In the genomic region with DNA sequence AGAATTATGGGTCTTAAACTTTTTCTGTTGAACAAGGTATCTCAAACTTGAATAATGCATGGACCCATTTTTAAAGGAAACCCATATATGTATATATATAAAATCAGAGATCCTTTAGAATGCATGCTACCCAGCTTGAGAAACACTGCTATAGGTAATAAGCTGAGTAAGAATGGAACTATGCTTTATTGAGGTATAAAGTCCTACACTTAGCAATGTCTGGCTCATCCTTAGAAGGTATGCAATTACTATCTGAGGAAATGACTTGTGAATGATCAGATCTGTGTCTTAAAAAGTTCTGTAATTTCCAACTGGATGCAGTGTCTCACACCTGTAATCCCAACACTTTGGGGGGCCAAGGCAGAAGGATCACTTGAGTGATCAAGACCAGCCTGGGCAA, we compare ENCODE assay signal across 24 cellular contexts. TPM values are rescaled to one million over a fixed set of nuclear protein-coding genes. Genes with fewer than 3 reads are reported as not detected.
A peak's percentile ranks its signal among the peaks of the same experiment; 100 is the strongest.
DNase-seq lines count a peak whose midpoint lies in the region; ATAC-seq and TF ChIP-seq lines count a peak whose summit lies in the region.
"Had no signal": no experiment of that assay in that cellular context is flagged by ENCODE, and none has a peak within 500 bp of the region (broad histone marks: within the 10 kb centered on the region; RNA-seq: fewer than 3 reads in every experiment).

No MANE protein-coding gene starts in this region.

- H3K4me1 ChIP-seq in neutrophil (ENCODE audit: control insufficient read depth in 1 of 2, insufficient read depth in 1 of 2, low read depth in 1 of 2, low read length in 1 of 2): peaks cover 63 to 68% of the 10 kb centered on the region in 2 experiments
- H3K4me1 ChIP-seq: prostate gland had no signal

- ATAC-seq in activated CD8-positive, alpha-beta memory T cell treated with anti-CD3 and anti-CD28 coated beads, Interleukin-2, amount 10 ng/mL, durations not matched to agents 7 days and 5 days: no peak
- ATAC-seq in CD4-positive, alpha-beta T cell (ENCODE audit: poor library complexity): no peak
- ATAC-seq: lower lobe of right lung, WTC11 had no signal

- H3K36me3 ChIP-seq in neutrophil: peaks cover 37% of the 10 kb centered on the region
- H3K36me3 ChIP-seq: brain microvascular endothelial cell, lower lobe of right lung, prostate gland had no signal

- POLR2A ChIA-PET in CD4-positive, alpha-beta T cell (lab: Charles Lee): interaction anchor here (2.8 to 6.6 kb wide), 5 partner anchors 13 to 56 kb away, joined by 14 to 478 read pairs (median 20); a partner anchor contains a TSS

- intact Hi-C loops in CD4-positive, alpha-beta T cell (cut with DNase I, micrococcal nuclease): loop anchor here (1.0 to 5.0 kb wide), 4 partner anchors 10 to 75 kb away; a partner anchor contains a TSS

- peak overlapping the region; percentile 41 to 45 for H3K4me3 ChIP-seq in neutrophil (ENCODE audit: low read depth in 1 of 2, low read length in 1 of 2)
- H3K4me3 ChIP-seq: lower lobe of right lung, prostate gland had no signal

- CTCF ChIA-PET in activated CD8-positive, alpha-beta memory T cell treated with anti-CD3 and anti-CD28 coated beads, Interleukin-2, amount 10 ng/mL, durations not matched to agents 7 days and 5 days (lab: Charles Lee): interaction anchor here (1.1 to 5.4 kb wide), 7 partner anchors 8 to 74 kb away, joined by 3 to 105 read pairs (median 13); a partner anchor contains a TSS
- CTCF ChIA-PET in CD4-positive, alpha-beta T cell (lab: Charles Lee): interaction anchor here (1.5 to 9.3 kb wide), 5 partner anchors 9 to 60 kb away, joined by 5 to 80 read pairs (median 7); a partner anchor contains a TSS

- no peaks in the 10 kb centered on the region for H3K27me3 Mint-ChIP-seq in activated CD8-positive, alpha-beta memory T cell treated with anti-CD3 and anti-CD28 coated beads, Interleukin-2, amount 10 ng/mL, durations not matched to agents 7 days and 5 days
- no peaks in the 10 kb centered on the region for H3K27me3 Mint-ChIP-seq in CD4-positive, alpha-beta T cell
- H3K27me3 Mint-ChIP-seq in T-helper 1 cell treated with Interleukin-12 subunit alpha and Interleukin-12 subunit beta and Interleukin-4 antibody, amounts not matched to agents 30 μg/mL and 1 μg/mL, for 36 hours (ENCODE audit: low read depth): no peaks in the 10 kb centered on the region
- H3K27me3 Mint-ChIP-seq: IgD-negative memory B cell had no signal

- no peaks in the 10 kb centered on the region for H3K9me3 ChIP-seq in CD4-positive, alpha-beta T cell (ENCODE audit: control insufficient read depth, low read length)
- no peaks in the 10 kb centered on the region for H3K9me3 ChIP-seq in neutrophil
- H3K9me3 ChIP-seq: lower lobe of right lung, prostate gland had no signal

- H3K27ac ChIP-seq in CD4-positive, alpha-beta T cell (ENCODE audit: low read depth, low read length): peak overlapping the region; percentile 73
- H3K27ac ChIP-seq in neutrophil: peak overlapping the region; percentile 98
- H3K27ac ChIP-seq: brain microvascular endothelial cell, C4-2B, epithelial cell of prostate, prostate gland had no signal

- no peaks in the 10 kb centered on the region for H3K9me3 Mint-ChIP-seq in activated CD8-positive, alpha-beta memory T cell treated with anti-CD3 and anti-CD28 coated beads, Interleukin-2, amount 10 ng/mL, durations not matched to agents 7 days and 5 days (ENCODE audit: low read depth)
- H3K9me3 Mint-ChIP-seq in CD4-positive, alpha-beta T cell: no peaks in the 10 kb centered on the region
- H3K9me3 Mint-ChIP-seq in T-helper 1 cell treated with Interleukin-12 subunit alpha and Interleukin-12 subunit beta and Interleukin-4 antibody, amounts not matched to agents 30 μg/mL and 1 μg/mL, for 36 hours: no peaks in the 10 kb centered on the region
- H3K9me3 Mint-ChIP-seq: IgD-negative memory B cell, WTC11 had no signal

- H3K27ac Mint-ChIP-seq in activated CD8-positive, alpha-beta memory T cell treated with anti-CD3 and anti-CD28 coated beads, Interleukin-2, amount 10 ng/mL, durations not matched to agents 7 days and 5 days: peak overlapping the region; percentile 79
- no peak overlapping the region for H3K27ac Mint-ChIP-seq in CD4-positive, alpha-beta T cell
- H3K27ac Mint-ChIP-seq in T-helper 1 cell treated with Interleukin-12 subunit alpha and Interleukin-12 subunit beta and Interleukin-4 antibody, amounts not matched to agents 30 μg/mL and 1 μg/mL, for 36 hours: peak overlapping the region; percentile 18
- H3K27ac Mint-ChIP-seq: WTC11 had no signal

- H3K36me3 Mint-ChIP-seq in activated CD8-positive, alpha-beta memory T cell treated with anti-CD3 and anti-CD28 coated beads, Interleukin-2, amount 10 ng/mL, durations not matched to agents 7 days and 5 days: peaks cover 42% of the 10 kb centered on the region
- peaks cover 51% of the 10 kb centered on the region for H3K36me3 Mint-ChIP-seq in CD4-positive, alpha-beta T cell (ENCODE audit: low read depth)
- H3K36me3 Mint-ChIP-seq in T-helper 1 cell treated with Interleukin-12 subunit alpha and Interleukin-12 subunit beta and Interleukin-4 antibody, amounts not matched to agents 30 μg/mL and 1 μg/mL, for 36 hours (ENCODE audit: low read depth): peaks cover 39% of the 10 kb centered on the region
- H3K36me3 Mint-ChIP-seq: WTC11 had no signal

- TF ChIP-seq CTCF in CD4-positive, alpha-beta T cell (IDR thresholded peaks at IDR 0.05): no peak
- no peak for TF ChIP-seq CTCF in neutrophil (IDR thresholded peaks at IDR 0.05)

- no peaks in the 10 kb centered on the region for H3K27me3 ChIP-seq in CD4-positive, alpha-beta T cell (ENCODE audit: control insufficient read depth, insufficient read depth, low read length)
- H3K27me3 ChIP-seq in neutrophil: no peaks in the 10 kb centered on the region
- H3K27me3 ChIP-seq: brain microvascular endothelial cell had no signal

- peak overlapping the region; percentile 56 for H3K4me3 Mint-ChIP-seq in activated CD8-positive, alpha-beta memory T cell treated with anti-CD3 and anti-CD28 coated beads, Interleukin-2, amount 10 ng/mL, durations not matched to agents 7 days and 5 days
- no peak overlapping the region for H3K4me3 Mint-ChIP-seq in CD4-positive, alpha-beta T cell
- H3K4me3 Mint-ChIP-seq in T-helper 1 cell treated with Interleukin-12 subunit alpha and Interleukin-12 subunit beta and Interleukin-4 antibody, amounts not matched to agents 30 μg/mL and 1 μg/mL, for 36 hours: no peak overlapping the region
- H3K4me3 Mint-ChIP-seq: WTC11 had no signal

- DNase-seq in activated CD8-positive, alpha-beta memory T cell treated with anti-CD3 and anti-CD28 coated beads, Interleukin-2, amount 10 ng/mL, durations not matched to agents 7 days and 5 days: no peak
- DNase-seq in activated CD8-positive, alpha-beta memory T cell treated with anti-CD3 and anti-CD28 coated beads for 24 hours: no peak
- DNase-seq in CD4-positive, alpha-beta T cell: no peak
- no peak for DNase-seq in activated CD4-positive, CD25-positive, alpha-beta regulatory T cell treated with anti-CD3 and anti-CD28 coated beads, Interleukin-2, amount 50 U/mL, for 72 hours
- DNase-seq in RPMI8226 (no peak), mesenteric fat pad (ENCODE audit: low spot score) (no peak)
- DNase-seq: activated effector memory CD4-positive, alpha-beta T cell treated with anti-CD3 and anti-CD28 coated beads, Interleukin-2, amount 50 U/mL, for 16 hours; brain microvascular endothelial cell; DMS 273 treated with DMSO at 0.1 percent for 48 hours; head of caudate nucleus; kidney glomerular epithelial cell; lower lobe of right lung; NCI-H2081; NCI-H226; stimulated activated CD8-positive, alpha-beta memory T cell treated with anti-CD3 and anti-CD28 coated beads, Interleukin-4, amount 100 ng/mL, for 48 hours; T-helper 9 cell had no signal

- peaks cover 60% of the 10 kb centered on the region for H3K4me1 Mint-ChIP-seq in activated CD8-positive, alpha-beta memory T cell treated with anti-CD3 and anti-CD28 coated beads, Interleukin-2, amount 10 ng/mL, durations not matched to agents 7 days and 5 days
- H3K4me1 Mint-ChIP-seq in CD4-positive, alpha-beta T cell (ENCODE audit: low read depth): peaks cover 70% of the 10 kb centered on the region
- H3K4me1 Mint-ChIP-seq in T-helper 1 cell treated with Interleukin-12 subunit alpha and Interleukin-12 subunit beta and Interleukin-4 antibody, amounts not matched to agents 30 μg/mL and 1 μg/mL, for 36 hours (ENCODE audit: low read depth): peaks cover 48% of the 10 kb centered on the region

RNA-seq across cellular contexts. Expression of a gene that starts 11.3 kb away (rescaled TPM):
- 100 to 1,000 TPM; 351 to 406 TPM for total RNA-seq in activated CD8-positive, alpha-beta memory T cell treated with anti-CD3 and anti-CD28 coated beads, Interleukin-2, amount 10 ng/mL, durations not matched to agents 7 days and 5 days
- total RNA-seq in CD4-positive, alpha-beta T cell: 100 to 1,000 TPM; 279 to 290 TPM
- 3.7 TPM for total RNA-seq in mesenteric fat pad
- total RNA-seq: MCF 10A had no signal

RNA-seq across cellular contexts. Expression of a gene that starts 17.3 kb away (rescaled TPM):
- 1 to 10 TPM; 2.8 to 3.0 TPM for total RNA-seq in activated CD8-positive, alpha-beta memory T cell treated with anti-CD3 and anti-CD28 coated beads, Interleukin-2, amount 10 ng/mL, durations not matched to agents 7 days and 5 days
- under 1 TPM; 0.63 to 0.67 TPM for total RNA-seq in CD4-positive, alpha-beta T cell
- total RNA-seq in mesenteric fat pad: 1.2 TPM

RNA-seq across cellular contexts. Expression of a gene that starts 38.8 kb away (rescaled TPM):
- 1 to 10 TPM; 1.3 to 1.7 TPM for total RNA-seq in activated CD8-positive, alpha-beta memory T cell treated with anti-CD3 and anti-CD28 coated beads, Interleukin-2, amount 10 ng/mL, durations not matched to agents 7 days and 5 days
- 1 to 10 TPM in 1 of 2 experiments, under 1 TPM in 1; 0.74 to 1.7 TPM for total RNA-seq in CD4-positive, alpha-beta T cell
- total RNA-seq in mesenteric fat pad: 0.74 TPM

Comparison
In these comparisons a context has a peak if more than half of its experiments do, and no peak if none do; other contexts are left out.
1. RNA of a gene that starts 11.3 kb away (total RNA-seq): 351 to 406 TPM in activated CD8-positive, alpha-beta memory T cell treated with anti-CD3 and anti-CD28 coated beads, Interleukin-2, amount 10 ng/mL, durations not matched to agents 7 days and 5 days and 279 to 290 TPM in CD4-positive, alpha-beta T cell; 3.7 TPM in mesenteric fat pad (single experiment); every median in the first group is over 10 times any median in the second.